Comparison of ENCODE assay signal across 8 cellular contexts in the genomic region with DNA sequence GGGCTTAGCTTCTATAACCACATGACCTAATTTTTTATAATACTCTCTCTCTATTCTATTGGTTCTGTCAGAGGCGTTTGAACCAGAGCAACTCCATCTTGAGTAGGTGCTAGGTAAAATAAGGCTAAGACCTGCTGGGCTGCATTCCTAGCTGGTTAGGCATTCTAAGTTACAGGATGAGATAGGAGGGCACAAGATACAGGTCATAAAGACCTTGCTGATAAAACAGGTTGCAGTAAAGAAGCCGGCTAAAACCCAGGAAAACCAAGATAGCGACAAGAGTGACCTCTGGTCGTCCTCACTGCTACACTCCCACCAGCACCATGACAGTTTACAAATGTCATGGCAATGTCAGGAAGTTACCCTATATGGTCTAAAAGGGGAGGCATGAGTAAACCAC.
DNase-seq lines count a peak whose midpoint lies in the region; ATAC-seq and TF ChIP-seq lines count a peak whose summit lies in the region.
"Not testable (repeated sequence)": the region's sequence is repeated elsewhere in the genome, so short reads cannot be mapped to it uniquely, and the experiment has no call there.

No MANE protein-coding gene starts in this region.

- peak overlapping the region; percentile 31 for H3K4me3 Mint-ChIP-seq in Calu3 (ENCODE audit: low read depth, unreplicated experiment)

- in situ Hi-C loops in mammary epithelial cell (cut with MboI; ENCODE audit: low sequenced_read_pairs in 2 of 2); transverse colon (cut with MboI; ENCODE audit: low pct_ligation_motif_present in 1 of 4, low pct_unique_long_range_greater_than_20kb in 1 of 4, low sequenced_read_pairs in 3 of 4): not testable (repeated sequence)

- TF ChIP-seq POLR2A in transverse colon (IDR thresholded peaks at IDR 0.05), result not testable (repeated sequence)

- H3K9me3 ChIP-seq in RWPE2 (ENCODE audit: severe bottlenecking); mammary epithelial cell (replicated peaks; ENCODE audit: insufficient read depth, low read length); esophagus (ENCODE audit: control insufficient read depth in 2 of 2, insufficient read depth in 1 of 2, low read depth in 1 of 2, low read length in 1 of 2); transverse colon: not testable (repeated sequence)

- not testable (repeated sequence) for BruUV-seq in Calu3 (replicated peaks; lab: Mats Ljungman, UMichigan); mammary epithelial cell (replicated peaks; lab: Mats Ljungman, UMichigan)

- not testable (repeated sequence) for TF ChIP-seq EP300 in transverse colon (IDR thresholded peaks at IDR 0.05; ENCODE audit: low read depth)

- not testable (repeated sequence) for H4K20me1 ChIP-seq in mammary epithelial cell (ENCODE audit: insufficient read depth, low read length)

- H3K27me3 ChIP-seq in RWPE2 (ENCODE audit: insufficient read depth, poor library complexity, severe bottlenecking); mammary epithelial cell (ENCODE audit: insufficient read depth, low read length); esophagus (ENCODE audit: control insufficient read depth in 1 of 2, insufficient read depth in 2 of 2, low read length in 2 of 2); transverse colon: not testable (repeated sequence)

- 85% methylated on average over 4 of the region's 4 CpGs for WGBS in mammary epithelial cell (ENCODE audit: low coverage, missing lambda C conversion rate)
- 62% methylated on average over 4 of the region's 4 CpGs for WGBS in esophagus, 2 donors
- 20 to 54% methylated on average over 1 to 4 of the region's 4 CpGs for WGBS in transverse colon (ENCODE audit: low coverage in 1 of 2), 2 donors

- H3K27ac ChIP-seq in RWPE2 (ENCODE audit: poor library complexity, severe bottlenecking), result peak overlapping the region; percentile 86
- H3K27ac ChIP-seq in mammary epithelial cell (ENCODE audit: insufficient read depth, low read depth, low read length), result not testable (repeated sequence)
- H3K27ac ChIP-seq in esophagus (ENCODE audit: low read depth in 2 of 2, low read length in 1 of 2), result peak overlapping the region; percentile 74 to 81
- peak overlapping the region in 1 of 4 donors; percentile 17 for H3K27ac ChIP-seq in transverse colon

- DNase-seq in Calu3, result peak; percentile 71
- DNase-seq in LoVo (ENCODE audit: low spot score), result peak; percentile 70
- DNase-seq in RWPE2 (ENCODE audit: low spot score), result not testable (repeated sequence)
- DNase-seq in mammary epithelial cell, result peak; percentile 32
- DNase-seq in islet precursor cell, result peak; percentile 75
- peak; percentile 53 for DNase-seq in mucosa of gallbladder (ENCODE audit: low spot score)
- peak; percentile 49 for DNase-seq in transverse colon

- H3K36me3 ChIP-seq in RWPE2 (ENCODE audit: low read depth); mammary epithelial cell (ENCODE audit: insufficient read depth, low read length); esophagus (ENCODE audit: control insufficient read depth in 2 of 2, insufficient read depth in 2 of 2, low read length in 1 of 2); transverse colon: not testable (repeated sequence)

- not testable (repeated sequence) for H3K27me3 Mint-ChIP-seq in Calu3 (ENCODE audit: unreplicated experiment)

- peaks cover 63% of the 10 kb centered on the region for H3K4me1 ChIP-seq in RWPE2 (ENCODE audit: insufficient read depth, poor library complexity, severe bottlenecking)
- H3K4me1 ChIP-seq in mammary epithelial cell (ENCODE audit: insufficient read depth, low read length), result peaks cover 40% of the 10 kb centered on the region
- not testable (repeated sequence) for H3K4me1 ChIP-seq in esophagus (ENCODE audit: control insufficient read depth in 2 of 2, insufficient read depth in 2 of 2, low read length in 1 of 2)
- peaks cover 7 to 39% (median 18%) of the 10 kb centered on the region in 4 donors for H3K4me1 ChIP-seq in transverse colon

- H3K9me3 Mint-ChIP-seq in Calu3 (ENCODE audit: low read depth, unreplicated experiment), result not testable (repeated sequence)

- CTCF ChIA-PET in Calu3 (lab: Charles Lee), result interaction anchor here (1.7 kb wide), 1 partner anchor 64 kb away, joined by 3 read pairs; no protein-coding TSS in a partner anchor
- CTCF ChIA-PET in mammary epithelial cell (lab: Charles Lee; ENCODE audit: low non-redundant PET), result not testable (repeated sequence)

- H3K4me3 ChIP-seq in RWPE2 (ENCODE audit: severe bottlenecking); mammary epithelial cell (replicated peaks in 1 of 3; ENCODE audit: insufficient read depth in 1 of 3, low read depth in 2 of 3, low read length in 3 of 3); esophagus (ENCODE audit: low read depth in 1 of 2, low read length in 2 of 2); transverse colon: not testable (repeated sequence)

- ATAC-seq in RWPE2 (ENCODE audit: low read depth), result not testable (repeated sequence)

- not testable (repeated sequence) for H2AFZ ChIP-seq in mammary epithelial cell (ENCODE audit: low read depth, low read length)

- peaks cover 87% of the 10 kb centered on the region for H3K4me1 Mint-ChIP-seq in Calu3 (ENCODE audit: low read depth, unreplicated experiment)

- H3K9ac ChIP-seq in mammary epithelial cell (ENCODE audit: insufficient read depth, low read length), result not testable (repeated sequence)

- H3K36me3 Mint-ChIP-seq in Calu3 (ENCODE audit: insufficient read depth, unreplicated experiment), result peaks cover 46% of the 10 kb centered on the region

- H3K27ac Mint-ChIP-seq in Calu3 (ENCODE audit: unreplicated experiment), result peak overlapping the region; percentile 92

- dilution Hi-C loops in mammary epithelial cell (cut with HindIII; ENCODE audit: low sequenced_read_pairs), result not testable (repeated sequence)

- TF ChIP-seq CTCF in Calu3 (IDR thresholded peaks at IDR 0.05; ENCODE audit: unreplicated experiment); RWPE2 (IDR thresholded peaks at IDR 0.05; ENCODE audit: poor library complexity, severe bottlenecking); mammary epithelial cell (conservative IDR thresholded peaks at IDR 0.05 in 1 of 2, IDR thresholded peaks at IDR 0.05 in 1 of 2; ENCODE audit: extremely low read depth in 1 of 2, insufficient read depth in 1 of 2, low read depth in 1 of 2, low read length in 2 of 2); transverse colon (IDR thresholded peaks at IDR 0.05): not testable (repeated sequence)

- intact Hi-C loops in Calu3 (cut with micrococcal nuclease; ENCODE audit: unreplicated experiment), result loop anchor here (2.0 kb wide), 2 partner anchors 18 to 92 kb away; no protein-coding TSS in a partner anchor
- intact Hi-C loops in mammary epithelial cell (cut with micrococcal nuclease); transverse colon (cut with DNase I; ENCODE audit: low total_unique reads): not testable (repeated sequence)

- not testable (repeated sequence) for H3K4me2 ChIP-seq in mammary epithelial cell (ENCODE audit: insufficient read depth, low read depth, low read length)

- not testable (repeated sequence) for H3K79me2 ChIP-seq in mammary epithelial cell (ENCODE audit: insufficient read depth, low read length)
